Comparison of ENCODE assay signal across 8 cellular contexts in genomic region chr6:142566628-142567396, GRCh38.
DNase-seq lines count a peak whose midpoint lies in the region; ATAC-seq and TF ChIP-seq lines count a peak whose summit lies in the region.

No MANE protein-coding gene starts in this region.

- H3K27me3 ChIP-seq in DND-41 (ENCODE audit: insufficient read depth, low read length, poor library complexity) (no peaks in the 10 kb centered on the region), right cardiac atrium (ENCODE audit: control insufficient read depth, insufficient read depth) (no peaks in the 10 kb centered on the region)

- no peak overlapping the region for H3K4me2 ChIP-seq in DND-41 (ENCODE audit: insufficient read depth, low read length)

- H3K27ac Mint-ChIP-seq in activated naive CD8-positive, alpha-beta T cell treated with anti-CD3 and anti-CD28 coated beads, Interleukin-2, amount 10 ng/mL, durations not matched to agents 7 days and 5 days = peak overlapping the region; percentile 3

- H3K36me3 Mint-ChIP-seq in activated naive CD8-positive, alpha-beta T cell treated with anti-CD3 and anti-CD28 coated beads, Interleukin-2, amount 10 ng/mL, durations not matched to agents 7 days and 5 days = no peaks in the 10 kb centered on the region

- no peak for TF ChIP-seq EP300 in Ishikawa (IDR thresholded peaks at IDR 0.05; ENCODE audit: borderline replicate concordance)

- H3K36me3 ChIP-seq in DND-41 (ENCODE audit: insufficient read depth, low read length) = no peaks in the 10 kb centered on the region

- peak; percentile 74 for TF ChIP-seq RAD21 in Ishikawa (IDR thresholded peaks at IDR 0.05; ENCODE audit: low read depth)

- H3K4me3 ChIP-seq in DND-41 (ENCODE audit: low read depth in 1 of 2, low read length in 2 of 2) = no peak overlapping the region
- H3K4me3 ChIP-seq in right cardiac atrium (ENCODE audit: low read length) = no peak overlapping the region

- peak; percentile 90 for TF ChIP-seq CTCF in DND-41 (IDR thresholded peaks at IDR 0.05; ENCODE audit: borderline replicate concordance, extremely low read depth, low read length, poor library complexity, severe bottlenecking)

- DNase-seq in DND-41 = peak; percentile 70
- peak; percentile 25 for DNase-seq in SKM-1 treated with dmso at 0.1 percent for 144 hours (lab: John Stamatoyannopoulos, UW; ENCODE audit: unreplicated experiment)
- DNase-seq in activated naive CD8-positive, alpha-beta T cell treated with anti-CD3 and anti-CD28 coated beads, Interleukin-2, amount 10 ng/mL, durations not matched to agents 7 days and 5 days = no peak
- peak in 2 of 3 donors; percentile 15 to 47 for DNase-seq in right cardiac atrium
- DNase-seq in stimulated activated CD4-positive, alpha-beta T cell treated with anti-CD3 and anti-CD28 coated beads, Interleukin-12 subunit alpha, Interleukin-12 subunit beta, amount 100 ng/mL, for 24 hours (ENCODE audit: low read depth in 2 of 2) = peak; percentile 23 to 60

- no peak overlapping the region for H2AFZ ChIP-seq in DND-41 (ENCODE audit: low read depth, low read length)

- intact Hi-C loops in right cardiac atrium (cut with DNase I) = no loop called here

- H3K4me1 ChIP-seq in DND-41 (ENCODE audit: insufficient read depth, low read length) = peaks cover 44% of the 10 kb centered on the region
- peaks cover 2% of the 10 kb centered on the region for H3K4me1 ChIP-seq in right cardiac atrium (ENCODE audit: control insufficient read depth, insufficient read depth, low read length)

- no peaks in the 10 kb centered on the region for H4K20me1 ChIP-seq in DND-41 (ENCODE audit: insufficient read depth, low read length)

- H3K27me3 Mint-ChIP-seq in activated naive CD8-positive, alpha-beta T cell treated with anti-CD3 and anti-CD28 coated beads, Interleukin-2, amount 10 ng/mL, durations not matched to agents 7 days and 5 days = no peaks in the 10 kb centered on the region

- no peak overlapping the region for H3K9ac ChIP-seq in DND-41 (ENCODE audit: low read depth, low read length)

- H3K9me3 Mint-ChIP-seq in activated naive CD8-positive, alpha-beta T cell treated with anti-CD3 and anti-CD28 coated beads, Interleukin-2, amount 10 ng/mL, durations not matched to agents 7 days and 5 days = no peaks in the 10 kb centered on the region

- H3K9me3 ChIP-seq in DND-41 (ENCODE audit: insufficient read depth, low read length, severe bottlenecking) (no peaks in the 10 kb centered on the region), right cardiac atrium (ENCODE audit: control insufficient read depth, low read length) (no peaks in the 10 kb centered on the region)

- H3K4me3 Mint-ChIP-seq in activated naive CD8-positive, alpha-beta T cell treated with anti-CD3 and anti-CD28 coated beads, Interleukin-2, amount 10 ng/mL, durations not matched to agents 7 days and 5 days = no peak overlapping the region

- peaks cover 38% of the 10 kb centered on the region for H3K4me1 Mint-ChIP-seq in activated naive CD8-positive, alpha-beta T cell treated with anti-CD3 and anti-CD28 coated beads, Interleukin-2, amount 10 ng/mL, durations not matched to agents 7 days and 5 days

- ATAC-seq in DND-41 (ENCODE audit: insufficient read depth, low read depth) (peak; percentile 41; the same call in 2 of the 3 replicates), GM21381 (IDR thresholded peaks at IDR 0.05; ENCODE audit: unreplicated experiment) (peak; percentile 65), right cardiac atrium (peak; percentile 59 to 69), HG03108 (IDR thresholded peaks at IDR 0.05; ENCODE audit: unreplicated experiment) (no peak)
- peak; percentile 32 for ATAC-seq in activated naive CD8-positive, alpha-beta T cell treated with anti-CD3 and anti-CD28 coated beads, Interleukin-2, amount 10 ng/mL, durations not matched to agents 7 days and 5 days (ENCODE audit: low read depth)

- 65% methylated on average over 10 of the region's 10 CpGs for WGBS in right cardiac atrium

- POLR2A ChIA-PET in activated naive CD8-positive, alpha-beta T cell treated with anti-CD3 and anti-CD28 coated beads, Interleukin-2, amount 10 ng/mL, durations not matched to agents 7 days and 5 days (lab: Charles Lee) = interaction anchor here (1.3 kb wide), 1 partner anchor 15 kb away, joined by 4 read pairs; no protein-coding TSS in a partner anchor

- H3K27ac ChIP-seq in DND-41 (ENCODE audit: low read length) = no peak overlapping the region
- H3K27ac ChIP-seq in right cardiac atrium (ENCODE audit: low read length) = no peak overlapping the region

- no peaks in the 10 kb centered on the region for H3K79me2 ChIP-seq in DND-41 (ENCODE audit: insufficient read depth, low read length)

TF ChIP-seq in Ishikawa, 13 proteins besides CTCF, POLR2A, EP300 and RAD21:
- TF ChIP-seq EGR1 (IDR thresholded peaks at IDR 0.05) (no peak), ZBTB7A (IDR thresholded peaks at IDR 0.05; ENCODE audit: low read depth) (no peak), NFIC (IDR thresholded peaks at IDR 0.05) (peak; percentile 78)
